In the genomic region with DNA sequence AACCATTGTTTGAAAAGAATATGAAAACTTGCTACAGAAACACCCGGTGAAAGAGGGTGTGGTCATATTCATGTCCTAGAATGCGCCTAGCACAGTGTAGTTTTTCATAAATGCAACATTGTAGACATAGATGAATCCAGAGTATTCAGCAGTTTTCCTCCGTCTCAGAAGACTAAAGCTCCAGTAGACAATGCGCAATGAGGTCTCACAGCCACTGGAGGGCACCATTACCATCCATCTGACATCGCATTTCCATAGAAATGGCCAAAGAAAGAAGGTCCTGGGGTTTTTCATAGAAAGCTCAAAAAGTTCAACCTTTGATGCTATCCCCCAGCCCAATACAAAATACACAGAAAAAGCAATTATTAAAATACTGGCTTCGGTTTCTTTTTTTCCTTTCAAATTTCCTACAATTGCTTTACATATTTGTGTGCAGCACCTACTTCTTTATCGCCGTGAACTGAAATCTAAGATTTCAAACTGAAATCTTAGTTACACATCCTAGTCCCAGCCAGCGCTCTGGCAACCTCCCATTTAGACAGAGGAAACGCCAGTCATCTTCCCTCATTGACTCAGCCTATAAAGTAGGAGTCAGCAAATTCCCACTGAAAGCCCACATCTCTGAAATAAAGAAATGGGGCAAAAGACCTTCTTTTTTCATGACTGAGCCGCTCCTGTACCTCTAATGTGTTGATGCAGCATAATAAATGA, we compare ENCODE assay signal across 8 cellular contexts. TPM values are rescaled to one million over a fixed set of nuclear protein-coding genes. Genes with fewer than 3 reads are reported as not detected.
DNase-seq lines count a peak whose midpoint lies in the region; ATAC-seq and TF ChIP-seq lines count a peak whose summit lies in the region.

No MANE protein-coding gene starts in this region.

- 34 to 37% (median 34%) methylated on average over 11 of the region's 11 CpGs for WGBS in psoas muscle, 3 donors

- H3K36me3 Mint-ChIP-seq in glutamatergic neuron (ENCODE audit: unreplicated experiment), result no peaks in the 10 kb centered on the region

- no peak overlapping the region for H3K27ac ChIP-seq in psoas muscle

- intact Hi-C loops in psoas muscle (cut with DNase I), result loop anchor here (1.0 to 10.0 kb wide), 3 partner anchors 22 to 483 kb away; no protein-coding TSS in a partner anchor

- no peaks in the 10 kb centered on the region for H3K27me3 ChIP-seq in psoas muscle (ENCODE audit: insufficient read depth in 3 of 3, low read length in 2 of 3)

- H3K36me3 ChIP-seq in psoas muscle (ENCODE audit: insufficient read depth in 1 of 2, low read depth in 1 of 2), result no peaks in the 10 kb centered on the region

- peaks cover 26% of the 10 kb centered on the region for H3K4me1 Mint-ChIP-seq in glutamatergic neuron (ENCODE audit: low read depth, unreplicated experiment)

- ATAC-seq in psoas muscle (no peak), HG03378 (IDR thresholded peaks at IDR 0.05; ENCODE audit: unreplicated experiment) (no peak), HG03039 (IDR thresholded peaks at IDR 0.05; ENCODE audit: unreplicated experiment) (no peak)

- peaks cover 4% of the 10 kb centered on the region for H3K27me3 Mint-ChIP-seq in glutamatergic neuron (ENCODE audit: unreplicated experiment)

- DNase-seq in Daoy (ENCODE audit: low read depth) (peak; percentile 88), RKO (ENCODE audit: low spot score) (peak; percentile 71), glutamatergic neuron (peak; percentile 69), psoas muscle (peak; percentile 47 to 66)
- DNase-seq in Jurkat, Clone E6-1 (ENCODE audit: low read depth, low spot score), result peak; percentile 54
- peak; percentile 54 for DNase-seq in activated naive CD4-positive, alpha-beta T cell treated with anti-CD3 and anti-CD28 coated beads, Interleukin-2, amount 50 U/mL, for 16 hours

- H3K4me3 Mint-ChIP-seq in glutamatergic neuron (ENCODE audit: unreplicated experiment), result no peak overlapping the region

- no peak overlapping the region for H3K4me3 ChIP-seq in Jurkat, Clone E6-1 (ENCODE audit: low read length)
- H3K4me3 ChIP-seq in psoas muscle, result no peak overlapping the region

- H3K9me3 ChIP-seq in psoas muscle, result no peaks in the 10 kb centered on the region

- H3K4me1 ChIP-seq in psoas muscle, result no peaks in the 10 kb centered on the region

- peaks cover 2% of the 10 kb centered on the region for H3K9me3 Mint-ChIP-seq in glutamatergic neuron (ENCODE audit: unreplicated experiment)

- TF ChIP-seq CTCF in glutamatergic neuron (IDR thresholded peaks at IDR 0.05; ENCODE audit: partially characterized antibody, unreplicated experiment) (peak; percentile 72), psoas muscle (IDR thresholded peaks at IDR 0.05) (peak; percentile 85)

- H3K27ac Mint-ChIP-seq in glutamatergic neuron (ENCODE audit: unreplicated experiment), result no peak overlapping the region

RNA-seq across cellular contexts. Expression of gene CD58, which starts 3.9 kb away (rescaled TPM):
- total RNA-seq in Daoy (2014; rRNA removed; shearing (Covaris generic)), result 41.9 and 49.0 TPM in 2 replicates
- 11.6 TPM for polyA plus RNA-seq in Jurkat, Clone E6-1 (2012; ENCODE audit: insufficient read depth, insufficient read length)
- total RNA-seq in glutamatergic neuron (ENCODE audit: unreplicated experiment) (8.0 TPM), psoas muscle (1 to 10 TPM; 4.7 to 8.9 (median 5.4) TPM)
- polyA plus RNA-seq in psoas muscle, result 10 to 100 TPM in 2 of 3 donors, 1 to 10 TPM in 1; 7.8 to 11.9 (median 11.8) TPM
